1 cellular context compared by ENCODE assay signal in the genomic region with DNA sequence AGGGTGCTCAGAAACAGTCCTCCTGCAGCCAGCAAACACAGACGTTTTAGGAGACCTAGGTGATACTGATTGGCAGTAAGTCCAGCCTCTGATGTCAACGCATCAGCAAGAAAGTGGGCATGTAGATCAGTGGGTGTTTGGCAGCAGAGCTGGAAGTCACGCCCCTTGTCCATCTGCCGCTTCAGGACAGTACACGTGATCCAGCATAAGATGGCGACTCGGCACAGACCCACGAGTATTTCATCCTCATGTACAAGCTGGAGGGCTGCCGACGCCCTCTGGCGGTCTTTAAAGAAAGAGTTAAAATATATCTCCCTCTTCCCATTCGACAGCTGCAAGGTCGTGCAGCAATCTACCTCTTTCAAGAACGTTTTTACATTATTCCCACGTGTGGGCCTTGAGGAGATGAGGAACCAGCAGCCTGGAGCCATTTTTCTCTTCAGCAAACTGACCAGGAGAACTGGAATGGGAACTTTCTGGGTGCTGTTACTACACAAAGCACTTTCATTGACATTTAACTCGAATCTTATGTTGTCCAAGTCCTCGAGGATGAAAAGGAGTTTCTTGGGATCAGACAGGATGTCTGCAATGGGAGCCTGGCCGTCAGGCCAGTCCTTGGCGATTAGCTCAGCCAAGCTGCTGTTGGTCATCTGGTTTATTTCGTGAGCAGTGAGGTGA.
A peak's percentile ranks its signal among the peaks of the same experiment; 100 is the strongest.
TF ChIP-seq lines count a peak whose summit lies in the region.

No MANE protein-coding gene starts in this region.

TF ChIP-seq in IMR-90, 13 proteins besides CTCF, POLR2A, EP300 and RAD21 (continued from another document):
- TF ChIP-seq SMC3 (IDR thresholded peaks at IDR 0.05; ENCODE audit: low read depth, low read length): peak; percentile 23; the same call in 1 of the 2 replicates
